Comparison of ENCODE assay signal across 7 cellular contexts in the genomic region with DNA sequence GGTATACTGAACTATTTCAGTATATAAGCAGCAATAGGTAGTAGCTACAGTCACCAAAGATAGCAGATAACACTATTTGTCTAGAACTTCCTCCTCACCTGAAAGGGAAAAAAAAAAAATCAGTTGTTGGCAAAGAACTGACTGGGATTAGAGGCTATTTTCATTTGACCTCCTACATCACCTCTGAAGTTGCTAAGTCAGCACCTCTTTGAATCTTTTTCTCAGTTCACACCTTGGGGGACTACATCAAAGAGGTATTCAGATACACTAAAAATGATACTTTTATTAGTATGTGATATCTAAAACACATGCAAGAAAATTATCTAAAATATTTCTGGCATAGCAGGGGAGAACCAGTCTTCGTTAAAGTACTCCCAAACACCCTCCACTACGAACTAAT. TPM values are rescaled to one million over a fixed set of nuclear protein-coding genes. Genes with fewer than 3 reads are reported as not detected.
"Had no signal": no experiment of that assay in that cellular context is flagged by ENCODE, and none has a peak within 500 bp of the region (broad histone marks: within the 10 kb centered on the region; RNA-seq: fewer than 3 reads in every experiment).

No MANE protein-coding gene starts in this region.

- DNase-seq: H9, HCEC 1CT, KBM-7 had no signal

- H2AFZ ChIP-seq: GM23338 had no signal

- H3K4me3 ChIP-seq: GM23338 had no signal

- ATAC-seq: GM23338 had no signal

- H3K27ac Mint-ChIP-seq: GM23338 had no signal

- H3K4me2 ChIP-seq: GM23338 had no signal

- FAIRE-seq: H1, H54, HTR-8/SVneo had no signal

- H3K4me3 Mint-ChIP-seq: GM23338, H9 had no signal

- H3K9me3 Mint-ChIP-seq: GM23338, H9 had no signal

RNA-seq across cellular contexts. Expression of gene ESAM, which starts 22.0 kb away (rescaled TPM):
- total RNA-seq: GM23338, H1 had no signal

RNA-seq across cellular contexts. Expression of gene VSIG2, which starts 32.0 kb away (rescaled TPM):
- total RNA-seq: GM23338, H1, H9 had no signal
- polyA plus RNA-seq: GM23338 had no signal
